In genomic region chr17:64504769-64505319, GRCh38 we compare ENCODE assay signal across 1 cellular context.
A peak's percentile ranks its signal among the peaks of the same experiment; 100 is the strongest.
TF ChIP-seq lines count a peak whose summit lies in the region.

No MANE protein-coding gene starts in this region.

TF ChIP-seq in K562, 482 proteins besides CTCF, POLR2A, EP300 and RAD21 (continued from another document):
- TF ChIP-seq MAFK (IDR thresholded peaks at IDR 0.05; ENCODE audit: low read length) (peak; percentile 15; the same call in 1 of the 2 replicates), TSC22D4 (tag; IDR thresholded peaks at IDR 0.05) (no peak), ZBED1 (IDR thresholded peaks at IDR 0.05) (0 out of 2 replicates have a peak, but pooled peaks have one; percentile 50), E2F5 (CRISPR knock-in tag; IDR thresholded peaks at IDR 0.05) (0 out of 2 replicates have a peak, but pooled peaks have one; percentile 29), ETV1 (tag; conservative IDR thresholded peaks at IDR 0.05; ENCODE audit: low read depth) (no peak), SMAD4 (CRISPR knock-in tag; conservative IDR thresholded peaks at IDR 0.05) (no peak), ARID1B (IDR thresholded peaks at IDR 0.05) (peak; percentile 75), STAT5B (CRISPR knock-in tag; IDR thresholded peaks at IDR 0.05) (no peak), ETV5 (CRISPR knock-in tag; IDR thresholded peaks at IDR 0.05; ENCODE audit: low read depth) (0 out of 2 replicates have a peak, but pooled peaks have one; percentile 15), ZBTB17 (CRISPR knock-in tag; IDR thresholded peaks at IDR 0.05) (no peak), KLF16 (IDR thresholded peaks at IDR 0.05) (no peak), THAP7 (CRISPR knock-in tag; IDR thresholded peaks at IDR 0.05) (no peak), TEAD4 (IDR thresholded peaks at IDR 0.05; ENCODE audit: low read length) (peak; percentile 77), TEAD4 (CRISPR knock-in tag; IDR thresholded peaks at IDR 0.05; ENCODE audit: borderline replicate concordance) (no peak), RBM39 (optimal IDR thresholded peaks at IDR 0.05; ENCODE audit: low read depth, low read length) (peak; percentile 42), MAFG (tag; conservative IDR thresholded peaks at IDR 0.05) (peak; percentile 45), TARDBP (IDR thresholded peaks at IDR 0.05) (no peak), PREB (CRISPR knock-in tag; IDR thresholded peaks at IDR 0.05) (no peak), GATA2 (CRISPR knock-in tag; IDR thresholded peaks at IDR 0.05) (peak; percentile 61; the same call in 1 of the 2 replicates), HDAC1 (IDR thresholded peaks at IDR 0.05) (peak in 1 of 2 experiments; percentile 22; a peak in 1 of 4 replicates), RCOR1 (IDR thresholded peaks at IDR 0.05; ENCODE audit: borderline replicate concordance in 1 of 2, low read depth in 2 of 2, low read length in 2 of 2) (peak in 1 of 2 experiments; percentile 42; a peak in 3 of 4 replicates), SOX6 (IDR thresholded peaks at IDR 0.05) (no peak), RNF2 (IDR thresholded peaks at IDR 0.05) (no peak), ZNF263 (CRISPR knock-in tag; IDR thresholded peaks at IDR 0.05; ENCODE audit: borderline replicate concordance) (no peak), ZNF586 (CRISPR knock-in tag; conservative IDR thresholded peaks at IDR 0.05) (no peak), TAL1 (IDR thresholded peaks at IDR 0.05) (peak; percentile 62), NR2C1 (IDR thresholded peaks at IDR 0.05) (no peak), NR2C1 (tag; IDR thresholded peaks at IDR 0.05) (0 out of 2 replicates have a peak, but pooled peaks have one; percentile 5), CBFA2T3 (IDR thresholded peaks at IDR 0.05) (peak; percentile 88), CHCHD3 (CRISPR knock-in tag; IDR thresholded peaks at IDR 0.05) (no peak), MLLT1 (IDR thresholded peaks at IDR 0.05) (peak in 1 of 2 experiments; percentile 45; a peak in 1 of 4 replicates), ZNF282 (CRISPR knock-in tag; IDR thresholded peaks at IDR 0.05) (no peak), MEIS2 (IDR thresholded peaks at IDR 0.05; ENCODE audit: partially characterized antibody) (peak; percentile 51), U2AF1 (optimal IDR thresholded peaks at IDR 0.05; ENCODE audit: low read depth, low read length) (peak; percentile 16), HMGXB4 (CRISPR knock-in tag; IDR thresholded peaks at IDR 0.05) (no peak), AFF1 (IDR thresholded peaks at IDR 0.05; ENCODE audit: low read depth in 1 of 2, partially characterized antibody in 2 of 2) (no peak), KDM1A (IDR thresholded peaks at IDR 0.05) (peak; percentile 71 to 75), MTA2 (IDR thresholded peaks at IDR 0.05; ENCODE audit: low read depth) (peak; percentile 53), SMARCE1 (IDR thresholded peaks at IDR 0.05) (peak; percentile 13; the same call in 1 of the 2 replicates), CBX1 (IDR thresholded peaks at IDR 0.05; ENCODE audit: low read depth) (peak; percentile 9; the same call in 1 of the 2 replicates), ZBTB34 (CRISPR knock-in tag; IDR thresholded peaks at IDR 0.05) (peak; percentile 71; the same call in 1 of the 2 replicates), TCF3 (CRISPR knock-in tag; IDR thresholded peaks at IDR 0.05) (peak; percentile 85), HNRNPUL1 (IDR thresholded peaks at IDR 0.05; ENCODE audit: low read length) (peak; percentile 89), SP1 (CRISPR knock-in tag; IDR thresholded peaks at IDR 0.05) (no peak), C11orf30 (IDR thresholded peaks at IDR 0.05; ENCODE audit: low read depth) (peak; percentile 83)
